ENCODE assay signal across 8 cellular contexts in genomic region chr18:48538531-48539405, GRCh38. TPM values are rescaled to one million over a fixed set of nuclear protein-coding genes. Genes with fewer than 3 reads are reported as not detected.
DNase-seq lines count a peak whose midpoint lies in the region; ATAC-seq and TF ChIP-seq lines count a peak whose summit lies in the region.

CTIF (plus strand) TSS chr18:48539031; CDS start chr18:48619566, 80,535 bp downstream.

- no peak for TF ChIP-seq RAD21 in Ishikawa (IDR thresholded peaks at IDR 0.05; ENCODE audit: low read depth)

- peak within 1 kb of the TSS; percentile 94 for H2AFZ ChIP-seq in PC-9

- H3K27me3 Mint-ChIP-seq in activated T-helper 1 cell treated with anti-CD3 and anti-CD28 coated beads, Interleukin-12 subunit alpha, Interleukin-12 subunit beta, Interleukin-2, Interleukin-4 antibody, amounts not matched to agents 30 ng/mL and 10 ng/mL and 1 ng/mL, durations not matched to agents 14 hours and 24 hours and 36 hours (ENCODE audit: insufficient read depth) = peaks cover 30% of the 10 kb centered on the region

- CTCF ChIA-PET in PC-9 (lab: Charles Lee) = no interaction called here

- TF ChIP-seq EP300 in Ishikawa (IDR thresholded peaks at IDR 0.05; ENCODE audit: borderline replicate concordance) = no peak

- H3K36me3 Mint-ChIP-seq in activated T-helper 1 cell treated with anti-CD3 and anti-CD28 coated beads, Interleukin-12 subunit alpha, Interleukin-12 subunit beta, Interleukin-2, Interleukin-4 antibody, amounts not matched to agents 30 ng/mL and 10 ng/mL and 1 ng/mL, durations not matched to agents 14 hours and 24 hours and 36 hours (ENCODE audit: low read depth) = peaks cover 2% of the 10 kb centered on the region

- H3K4me3 Mint-ChIP-seq in activated T-helper 1 cell treated with anti-CD3 and anti-CD28 coated beads, Interleukin-12 subunit alpha, Interleukin-12 subunit beta, Interleukin-2, Interleukin-4 antibody, amounts not matched to agents 30 ng/mL and 10 ng/mL and 1 ng/mL, durations not matched to agents 14 hours and 24 hours and 36 hours = peak within 1 kb of the TSS; percentile 90

- H3K4me3 ChIP-seq in PC-9 = peak within 1 kb of the TSS; percentile 97

- H4K20me1 ChIP-seq in PC-9 (ENCODE audit: insufficient read depth) = no peaks in the 10 kb centered on the region

- no peaks in the 10 kb centered on the region for H3K9me2 ChIP-seq in PC-9 (ENCODE audit: insufficient read depth)

- POLR2A ChIA-PET in PC-9 (lab: Charles Lee; ENCODE audit: unreplicated experiment) = no interaction called here

- ATAC-seq in GM21717 (IDR thresholded peaks at IDR 0.05; ENCODE audit: unreplicated experiment) = peak; percentile 83

- H3K4me1 Mint-ChIP-seq in activated T-helper 1 cell treated with anti-CD3 and anti-CD28 coated beads, Interleukin-12 subunit alpha, Interleukin-12 subunit beta, Interleukin-2, Interleukin-4 antibody, amounts not matched to agents 30 ng/mL and 10 ng/mL and 1 ng/mL, durations not matched to agents 14 hours and 24 hours and 36 hours (ENCODE audit: low read depth) = peaks cover 14% of the 10 kb centered on the region

- no peaks in the 10 kb centered on the region for H3K9me3 ChIP-seq in PC-9 (ENCODE audit: insufficient read depth, low read depth)

- H3K4me1 ChIP-seq in PC-9 (replicated peaks; ENCODE audit: insufficient read depth) = peaks cover 30% of the 10 kb centered on the region

- peaks cover 12% of the 10 kb centered on the region for H3K79me2 ChIP-seq in PC-9 (ENCODE audit: low read depth)

- intact Hi-C loops in PC-9 (cut with micrococcal nuclease; ENCODE audit: unreplicated experiment) = loop anchor here (1.0 to 2.0 kb wide), 2 partner anchors 50 to 124 kb away; no protein-coding TSS in a partner anchor
- intact Hi-C loops in activated T-helper 1 cell treated with anti-CD3 and anti-CD28 coated beads, Interleukin-12 subunit alpha, Interleukin-12 subunit beta, Interleukin-2, Interleukin-4 antibody, amounts not matched to agents 30 ng/mL and 10 ng/mL and 1 ng/mL, durations not matched to agents 14 hours and 24 hours and 36 hours (cut with micrococcal nuclease) = loop anchor here (1.0 to 5.0 kb wide), 3 partner anchors 128 to 922 kb away; partner anchors contain the start of genes DYM and SMAD2

- H3F3A ChIP-seq in PC-9 (ENCODE audit: insufficient read depth, low read depth) = peaks cover 25% of the 10 kb centered on the region

- H3K4me2 ChIP-seq in PC-9 = peak within 1 kb of the TSS; percentile 99

- H3K27me3 ChIP-seq in PC-9 (ENCODE audit: insufficient read depth, low read depth) = no peaks in the 10 kb centered on the region

- BruUV-seq in PC-9 (replicated peaks; lab: Mats Ljungman, UMichigan) = no TSS peak

- no peaks in the 10 kb centered on the region for H3K9me3 Mint-ChIP-seq in activated T-helper 1 cell treated with anti-CD3 and anti-CD28 coated beads, Interleukin-12 subunit alpha, Interleukin-12 subunit beta, Interleukin-2, Interleukin-4 antibody, amounts not matched to agents 30 ng/mL and 10 ng/mL and 1 ng/mL, durations not matched to agents 14 hours and 24 hours and 36 hours

- H3K36me3 ChIP-seq in PC-9 (ENCODE audit: low read depth) = no peaks in the 10 kb centered on the region

- no peak within 1 kb of the TSS for H3K27ac ChIP-seq in PC-9

- DNase-seq in DMS53 treated with DMSO at 0.1 percent for 48 hours (lab: John Stamatoyannopoulos, UW; ENCODE audit: unreplicated experiment) = peak; percentile 99
- DNase-seq in PC-9 = peak; percentile 89 to 91
- peak; percentile 60 for DNase-seq in activated T-helper 1 cell treated with anti-CD3 and anti-CD28 coated beads, Interleukin-12 subunit alpha, Interleukin-12 subunit beta, Interleukin-2, Interleukin-4 antibody, amounts not matched to agents 30 ng/mL and 10 ng/mL and 1 ng/mL, durations not matched to agents 14 hours and 24 hours and 36 hours (ENCODE audit: low spot score)
- DNase-seq in fibroblast of gingiva (ENCODE audit: low read depth) = peak; percentile 96
- peak; percentile 97 for DNase-seq in myocyte (ENCODE audit: low read depth)
- peak in 5 of 6 experiments; percentile 15 to 49 (median 26) for DNase-seq in stimulated activated naive CD4-positive, alpha-beta T cell (lab: John Stamatoyannopoulos, UW)

- TF ChIP-seq CTCF in PC-9 (conservative IDR thresholded peaks at IDR 0.05) = no peak

- H3K27ac Mint-ChIP-seq in activated T-helper 1 cell treated with anti-CD3 and anti-CD28 coated beads, Interleukin-12 subunit alpha, Interleukin-12 subunit beta, Interleukin-2, Interleukin-4 antibody, amounts not matched to agents 30 ng/mL and 10 ng/mL and 1 ng/mL, durations not matched to agents 14 hours and 24 hours and 36 hours = peak within 1 kb of the TSS; percentile 58

TF ChIP-seq in Ishikawa, 13 proteins besides CTCF, POLR2A, EP300 and RAD21:
- TF ChIP-seq ZBTB7A (IDR thresholded peaks at IDR 0.05; ENCODE audit: low read depth) (no peak), NFIC (IDR thresholded peaks at IDR 0.05) (no peak), YY1 (IDR thresholded peaks at IDR 0.05; ENCODE audit: low read depth) (peak; percentile 94), USF1 (IDR thresholded peaks at IDR 0.05) (peak; percentile 95), CREB1 (IDR thresholded peaks at IDR 0.05; ENCODE audit: low read depth) (peak; percentile 64; the same call in 1 of the 2 replicates), TEAD4 (IDR thresholded peaks at IDR 0.05) (peak; percentile 40; the same call in 1 of the 2 replicates), MAX (IDR thresholded peaks at IDR 0.05) (peak; percentile 89), FOXM1 (IDR thresholded peaks at IDR 0.05; ENCODE audit: borderline replicate concordance, low read depth) (no peak), EGR1 (IDR thresholded peaks at IDR 0.05) (0 out of 2 replicates have a peak, but pooled peaks have one; percentile 36), REST (IDR thresholded peaks at IDR 0.05; ENCODE audit: low read depth) (no peak), TCF12 (IDR thresholded peaks at IDR 0.05; ENCODE audit: low read depth) (no peak), CEBPB (IDR thresholded peaks at IDR 0.05) (no peak), TAF1 (IDR thresholded peaks at IDR 0.05; ENCODE audit: low read depth) (peak; percentile 88)

RNA-seq across cellular contexts. Expression of gene CTIF, which starts in this region (rescaled TPM):
- total RNA-seq in PC-9 (2021) (17.0 and 26.2 TPM in 2 replicates), myocyte (24.9 and 29.1 TPM in 2 replicates)
- total RNA-seq in activated T-helper 1 cell treated with anti-CD3 and anti-CD28 coated beads, Interleukin-12 subunit alpha, Interleukin-12 subunit beta, Interleukin-2, Interleukin-4 antibody, amounts not matched to agents 30 ng/mL and 10 ng/mL and 1 ng/mL, durations not matched to agents 14 hours and 24 hours and 36 hours = 7.2 and 8.5 TPM in 2 replicates
- polyA plus RNA-seq in myocyte (2012) = 148 TPM

Comparison
In these comparisons a context has a peak if more than half of its experiments do, and no peak if none do; other contexts are left out.
1. DNase-seq: peak in every context shown above with its lines; median percentile 99 in DMS53 treated with DMSO at 0.1 percent for 48 hours; 97 in myocyte; 96 in fibroblast of gingiva; 90 in PC-9; 60 in activated T-helper 1 cell treated with anti-CD3 and anti-CD28 coated beads, Interleukin-12 subunit alpha, Interleukin-12 subunit beta, Interleukin-2, Interleukin-4 antibody, amounts not matched to agents 30 ng/mL and 10 ng/mL and 1 ng/mL, durations not matched to agents 14 hours and 24 hours and 36 hours; 26 in stimulated activated naive CD4-positive, alpha-beta T cell.